Comparison of ENCODE assay signal across 29 cellular contexts in the genomic region with DNA sequence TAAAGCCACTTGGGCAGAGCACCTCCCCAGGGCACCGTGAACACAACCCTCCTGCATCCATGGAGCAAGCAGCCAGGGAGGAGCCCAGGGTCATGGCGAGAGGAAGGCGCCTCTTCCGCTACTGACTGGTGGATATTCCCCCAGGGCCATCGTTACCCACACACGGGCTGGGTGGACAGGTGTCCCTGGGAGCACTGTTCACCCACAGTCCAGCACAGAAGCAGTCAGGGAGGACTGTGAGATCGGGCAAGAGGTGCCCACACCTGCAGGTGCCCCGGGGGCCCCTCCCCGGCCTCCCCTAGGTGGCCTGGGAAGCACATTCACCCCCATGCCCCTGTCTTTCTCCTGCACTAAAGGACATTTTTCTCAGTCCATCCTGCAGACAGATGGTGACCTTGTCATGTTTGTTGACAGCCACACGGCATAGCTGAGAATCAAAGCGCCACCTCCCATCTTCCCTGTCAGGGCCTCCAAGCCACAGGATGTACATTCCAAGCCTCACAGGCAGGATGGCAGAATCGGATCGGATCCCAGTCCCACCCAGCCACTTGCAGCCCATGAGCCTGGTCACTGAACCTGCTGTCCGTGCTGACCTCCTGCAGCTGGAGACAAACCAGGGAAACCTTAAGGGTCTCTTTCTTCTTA.
"Had no signal": no experiment of that assay in that cellular context is flagged by ENCODE, and none has a peak within 500 bp of the region (broad histone marks: within the 10 kb centered on the region; RNA-seq: fewer than 3 reads in every experiment).

No MANE protein-coding gene starts in this region.

- H3K4me1 ChIP-seq: breast epithelium, colonic mucosa had no signal

- H3K27me3 ChIP-seq: ascending aorta, cardiac muscle cell, colonic mucosa had no signal

- H3K4me3 ChIP-seq: ascending aorta, breast epithelium, cardiac muscle cell, colonic mucosa, dorsolateral prefrontal cortex had no signal

- H3K27ac ChIP-seq: ascending aorta, breast epithelium, cardiac muscle cell, colonic mucosa, WERI-Rb-1 had no signal

- H3K9me3 ChIP-seq: ascending aorta, breast epithelium, colonic mucosa had no signal

- FAIRE-seq: frontal cortex had no signal

- H3K36me3 ChIP-seq: ascending aorta, breast epithelium, cardiac muscle cell, colonic mucosa, WERI-Rb-1 had no signal

- DNase-seq: activated CD4-positive, alpha-beta memory T cell treated with anti-CD3 and anti-CD28 coated beads for 36 hours; activated CD4-positive, alpha-beta T cell treated with anti-CD3 and anti-CD28 coated beads for 36 hours; activated CD4-positive, alpha-beta T cell treated with anti-CD3 and anti-CD28 coated beads, Interleukin-2, amount 10 ng/mL, durations not matched to agents 24 days and 14 days; activated CD4-positive, CD25-positive, alpha-beta regulatory T cell; activated CD4-positive, CD25-positive, alpha-beta regulatory T cell treated with anti-CD3 and anti-CD28 coated beads, Interleukin-2, amount 50 U/mL, for 72 hours; activated CD8-positive, alpha-beta memory T cell treated with anti-CD3 and anti-CD28 coated beads, Interleukin-2, amount 50 U/mL, for 48 hours; activated gamma-delta T cell; activated naive CD4-positive, alpha-beta T cell; activated naive CD4-positive, alpha-beta T cell treated with anti-CD3 and anti-CD28 coated beads, Interleukin-2, amount 10 ng/mL, durations not matched to agents 7 days and 5 days; activated naive CD8-positive, alpha-beta T cell treated with anti-CD3 and anti-CD28 coated beads, Interleukin-2, amount 10 ng/mL, durations not matched to agents 7 days and 5 days; activated T-cell treated with anti-CD3 and anti-CD28 coated beads for 4 hours; activated T-cell treated with anti-CD3 and anti-CD28 coated beads, Interleukin-2, amount 50 U/mL, for 24 hours; activated T-cell treated with anti-CD3 and anti-CD28 coated beads, Interleukin-2, amount 50 U/mL, for 72 hours; central memory CD4-positive, alpha-beta T cell; cerebellar nuclear complex; colonic mucosa; dorsolateral prefrontal cortex; effector memory CD4-positive, alpha-beta T cell; endodermal cell; foreskin fibroblast; T-cell; T1000; WERI-Rb-1 had no signal

- ATAC-seq: activated CD4-positive, alpha-beta T cell treated with anti-CD3 and anti-CD28 coated beads for 36 hours; activated naive CD4-positive, alpha-beta T cell treated with anti-CD3 and anti-CD28 coated beads, Interleukin-2, amount 50 U/mL, for 72 hours; activated T-cell treated with anti-CD3 and anti-CD28 coated beads, Interleukin-2, amount 50 U/mL, for 72 hours; esophagus mucosa; T-cell had no signal
